In the genomic region with DNA sequence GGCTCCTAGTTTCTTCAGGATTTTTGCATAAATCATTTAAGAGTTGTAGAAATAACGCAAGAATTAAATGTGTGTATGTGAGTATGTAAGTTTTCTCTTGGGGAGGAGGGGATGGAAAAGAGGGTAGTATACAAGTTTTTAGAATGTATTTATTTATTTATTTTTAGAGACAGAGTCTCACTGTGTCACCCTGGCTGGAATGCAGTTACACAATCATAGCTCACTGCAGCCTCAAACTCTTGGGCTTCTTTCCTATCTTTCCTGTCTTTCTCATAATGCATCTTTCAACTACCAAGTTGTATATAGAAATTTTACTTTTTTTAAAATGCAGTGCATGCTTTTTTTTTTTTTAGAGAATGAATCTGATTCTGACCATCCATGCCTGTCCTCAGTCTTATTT, we compare ENCODE assay signal across 16 cellular contexts.
"Had no signal": no experiment of that assay in that cellular context is flagged by ENCODE, and none has a peak within 500 bp of the region (broad histone marks: within the 10 kb centered on the region; RNA-seq: fewer than 3 reads in every experiment).

No MANE protein-coding gene starts in this region.

- H3K4me2 ChIP-seq: neural progenitor cell had no signal

- H3K36me3 ChIP-seq: cardiac muscle cell, neural progenitor cell had no signal

- H3K4me1 ChIP-seq: neural progenitor cell, vagina had no signal

- DNase-seq: activated CD4-positive, alpha-beta T cell treated with anti-CD3 and anti-CD28 coated beads for 1 hour; activated CD4-positive, alpha-beta T cell treated with anti-CD3 and anti-CD28 coated beads, Interleukin-2, amount 50 U/mL, for 4 hours; activated gamma-delta T cell; amniotic stem cell; effector memory CD8-positive, alpha-beta T cell; immature natural killer cell; left ventricle myocardium superior; naive thymus-derived CD4-positive, alpha-beta T cell; stimulated activated CD4-positive, alpha-beta T cell treated with anti-CD3 and anti-CD28 coated beads, Interleukin-2, amount 100 ng/mL, for 24 hours; stimulated activated naive CD4-positive, alpha-beta T cell treated with Interleukin-2 at 50 U/mL for 16 hours; T-helper 2 cell; WERI-Rb-1 had no signal

- H3K9me3 ChIP-seq: vagina had no signal

- H3K27ac ChIP-seq: cardiac muscle cell, neural progenitor cell, vagina, WERI-Rb-1 had no signal

- ATAC-seq: activated naive CD4-positive, alpha-beta T cell treated with anti-CD3 and anti-CD28 coated beads, Interleukin-2, amount 50 U/mL, for 72 hours; effector memory CD8-positive, alpha-beta T cell; left ventricle myocardium superior; naive thymus-derived CD4-positive, alpha-beta T cell had no signal

- H3K27me3 ChIP-seq: cardiac muscle cell, neural progenitor cell, vagina had no signal

- H3K9ac ChIP-seq: neural progenitor cell had no signal

- H2AFZ ChIP-seq: neural progenitor cell had no signal

- H3K4me3 ChIP-seq: cardiac muscle cell, neural progenitor cell, vagina had no signal
